In genomic region chr21:26751305-26751704, GRCh38 we compare ENCODE assay signal across 24 cellular contexts.
"Had no signal": no experiment of that assay in that cellular context is flagged by ENCODE, and none has a peak within 500 bp of the region (broad histone marks: within the 10 kb centered on the region; RNA-seq: fewer than 3 reads in every experiment).

No MANE protein-coding gene starts in this region.

- H3K27ac ChIP-seq: coronary artery, SJCRH30 had no signal

- H3K9me2 ChIP-seq: SK-N-SH had no signal

- H3K4me2 ChIP-seq: SK-N-SH had no signal

- H3K36me3 ChIP-seq: SJCRH30 had no signal

- H3K4me3 ChIP-seq: coronary artery, SJCRH30 had no signal

- ATAC-seq: activated CD8-positive, alpha-beta T cell treated with anti-CD3 and anti-CD28 coated beads, Interleukin-2, amount 10 ng/mL, durations not matched to agents 7 days and 5 days; WTC11 had no signal

- H3K9me3 ChIP-seq: SJCRH30, SK-N-SH had no signal

- H3K27me3 ChIP-seq: SJCRH30 had no signal

- H3K9ac ChIP-seq: SK-N-SH had no signal

- DNase-seq: activated CD4-positive, alpha-beta T cell treated with anti-CD3 and anti-CD28 coated beads for 48 hours; activated CD4-positive, alpha-beta T cell treated with anti-CD3 and anti-CD28 coated beads, Interleukin-2, amount 50 U/mL, for 4 hours; activated CD4-positive, CD25-positive, alpha-beta regulatory T cell treated with anti-CD3 and anti-CD28 coated beads, Interleukin-2, amount 50 U/mL, for 72 hours; activated CD8-positive, alpha-beta memory T cell treated with anti-CD3 and anti-CD28 coated beads, Interleukin-2, amount 50 U/mL, for 48 hours; activated CD8-positive, alpha-beta T cell treated with anti-CD3 and anti-CD28 coated beads, Interleukin-2, amount 10 ng/mL, durations not matched to agents 7 days and 5 days; activated effector memory CD4-positive, alpha-beta T cell treated with Interleukin-2 at 50 U/mL for 16 hours; activated naive CD4-positive, alpha-beta T cell; activated T-cell treated with anti-CD3 and anti-CD28 coated beads, Interleukin-2, amount 50 U/mL, for 1 hour; aorta; central memory CD4-positive, alpha-beta T cell; KG1; NCI-H1048; NCI-H146; NCI-H187 treated with DMSO at 0.1 percent for 48 hours; NCI-H2081 treated with DMSO at 0.1 percent for 48 hours; NCI-H2171; NCI-H226; NCI-H526 treated with DMSO at 0.1 percent for 48 hours; SJCRH30; SK-N-SH; T-helper 2 cell; T1000 had no signal
